Comparison of ENCODE assay signal across 6 cellular contexts in the genomic region with DNA sequence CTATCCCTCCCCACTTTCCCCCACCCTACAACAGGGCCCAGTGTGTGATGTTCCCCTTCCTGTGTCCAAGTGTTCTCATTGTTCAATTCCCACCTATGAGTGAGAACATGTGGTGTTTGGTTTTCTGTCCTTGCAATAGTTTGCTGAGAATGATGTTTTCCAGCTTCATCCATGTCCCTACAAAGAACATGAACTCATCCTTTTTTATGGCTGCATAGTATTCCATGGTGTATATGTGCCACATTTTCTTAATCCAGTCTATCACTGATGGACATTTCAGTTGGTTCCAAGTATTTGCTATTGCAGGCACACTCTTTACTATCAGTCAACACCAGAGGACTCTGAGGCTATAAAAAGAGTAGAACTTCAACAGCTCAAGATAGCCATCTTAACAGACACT. TPM values are rescaled to one million over a fixed set of nuclear protein-coding genes. Genes with fewer than 3 reads are reported as not detected.
DNase-seq lines count a peak whose midpoint lies in the region; ATAC-seq, FAIRE-seq and TF ChIP-seq lines count a peak whose summit lies in the region.
"Not testable (repeated sequence)": the region's sequence is repeated elsewhere in the genome, so short reads cannot be mapped to it uniquely, and the experiment has no call there.

No MANE protein-coding gene starts in this region.

- POLR2A ChIA-PET in CD4-positive, alpha-beta T cell (lab: Charles Lee), result interaction anchor here (0.6 to 3.9 kb wide), 2 partner anchors 16 to 20 kb away, joined by 3 to 74 read pairs; no protein-coding TSS in a partner anchor
- POLR2A ChIA-PET in HEK293 (lab: Yijun Ruan, JAX); K562 (lab: Yijun Ruan, JAX): not testable (repeated sequence)
- POLR2A ChIA-PET in T-cell (lab: Charles Lee), result interaction anchor here in 1 of 2 donors (0.7 kb wide), 1 partner anchor 909 kb away, joined by 3 read pairs; no protein-coding TSS in a partner anchor

- not testable (repeated sequence) for TF ChIP-seq CTCF in CD4-positive, alpha-beta T cell (IDR thresholded peaks at IDR 0.05); HEK293 (tag by site-specific recombination; IDR thresholded peaks at IDR 0.05); K562 (IDR thresholded peaks at IDR 0.05 in 2 of 3, conservative IDR thresholded peaks at IDR 0.05 in 1 of 3; ENCODE audit: insufficient read depth in 2 of 3, low read depth in 1 of 3, low read length in 3 of 3); osteoblast (IDR thresholded peaks at IDR 0.05; ENCODE audit: extremely low read depth, low read depth, low read length)

- not testable (repeated sequence) for DNase-seq in CD4-positive, CD25-positive, alpha-beta regulatory T cell; CD4-positive, alpha-beta T cell; T-cell; K562 (ENCODE audit: extremely low read depth in 1 of 4, low spot score in 3 of 4)
- DNase-seq in osteoblast (ENCODE audit: insufficient read length, low spot score, missing footprints), result peak; percentile 4

- H3K4me3 ChIP-seq in CD4-positive, CD25-positive, alpha-beta regulatory T cell (ENCODE audit: low read depth, low read length); HEK293 (ENCODE audit: low read depth, low read length); K562; osteoblast (ENCODE audit: insufficient read depth, low read length): not testable (repeated sequence)

- TF ChIP-seq RAD21 in K562 (CRISPR knock-in tag; conservative IDR thresholded peaks at IDR 0.05 in 1 of 2, IDR thresholded peaks at IDR 0.05 in 1 of 2), result not testable (repeated sequence)

- ATAC-seq in CD4-positive, CD25-positive, alpha-beta regulatory T cell (ENCODE audit: low read depth in 2 of 2); CD4-positive, alpha-beta T cell (ENCODE audit: poor library complexity); T-cell (replicated peaks in 1 of 4); K562: not testable (repeated sequence)

- H3K4me1 ChIP-seq in CD4-positive, CD25-positive, alpha-beta regulatory T cell (ENCODE audit: control insufficient read depth, insufficient read depth, low read length, poor library complexity, severe bottlenecking), result peaks cover 13% of the 10 kb centered on the region
- not testable (repeated sequence) for H3K4me1 ChIP-seq in HEK293 (ENCODE audit: control insufficient read depth, insufficient read depth, low read length); K562 (replicated peaks in 1 of 2; ENCODE audit: control insufficient read depth in 2 of 2, insufficient read depth in 2 of 2, low read length in 2 of 2); osteoblast (ENCODE audit: insufficient read depth, low read length)

- H3K36me3 ChIP-seq in CD4-positive, CD25-positive, alpha-beta regulatory T cell (ENCODE audit: control insufficient read depth, insufficient read depth, low read length); HEK293 (ENCODE audit: control insufficient read depth in 2 of 2, insufficient read depth in 1 of 2, low read length in 2 of 2); K562 (ENCODE audit: control insufficient read depth, insufficient read depth, low read length); osteoblast (ENCODE audit: insufficient read depth, low read length): not testable (repeated sequence)

- not testable (repeated sequence) for TF ChIP-seq EP300 in K562 (IDR thresholded peaks at IDR 0.05; ENCODE audit: low read length)

- peak overlapping the region in 2 of 3 donors; percentile 65 to 96 for H3K27ac Mint-ChIP-seq in CD4-positive, CD25-positive, alpha-beta regulatory T cell
- peak overlapping the region; percentile 91 for H3K27ac Mint-ChIP-seq in CD4-positive, alpha-beta T cell
- peak overlapping the region; percentile 11 to 43 for H3K27ac Mint-ChIP-seq in T-cell

- BruUV-seq in K562 (replicated peaks; lab: Mats Ljungman, UMichigan), result not testable (repeated sequence)

- H3K9ac ChIP-seq in K562 (ENCODE audit: insufficient read depth in 1 of 2, low read depth in 2 of 2, low read length in 2 of 2), result not testable (repeated sequence)

- H3K27ac ChIP-seq in CD4-positive, CD25-positive, alpha-beta regulatory T cell (ENCODE audit: insufficient read depth, low read length, poor library complexity, severe bottlenecking); CD4-positive, alpha-beta T cell (ENCODE audit: low read depth, low read length); HEK293 (ENCODE audit: extremely low read depth, low read depth, low read length); K562 (ENCODE audit: extremely low read depth, low read depth, low read length); osteoblast (ENCODE audit: low read depth, low read length): not testable (repeated sequence)

- not testable (repeated sequence) for H3K36me3 Mint-ChIP-seq in CD4-positive, CD25-positive, alpha-beta regulatory T cell; T-cell
- peaks cover 11% of the 10 kb centered on the region for H3K36me3 Mint-ChIP-seq in CD4-positive, alpha-beta T cell (ENCODE audit: low read depth)

- H3K4me2 ChIP-seq in K562 (ENCODE audit: insufficient read depth, low read length); osteoblast (ENCODE audit: insufficient read depth, low read length): not testable (repeated sequence)

- TF ChIP-seq POLR2A in K562 (conservative IDR thresholded peaks at IDR 0.05), result not testable (repeated sequence)

- intact Hi-C loops in CD4-positive, alpha-beta T cell (cut with DNase I, micrococcal nuclease), result loop anchor here (5.0 to 10.0 kb wide), 7 partner anchors 34 to 1489 kb away; partner anchors contain the start of genes FAM135A (in 2 of the 2), SDHAF4 (in 2 of the 2), OGFRL1 (in 1 of the 2) and SMAP1 (in 1 of the 2)
- intact Hi-C loops in K562 (cut with micrococcal nuclease), result loop anchor here (5.0 kb wide), 1 partner anchor 61 kb away; no protein-coding TSS in a partner anchor

- H2AFZ ChIP-seq in K562 (ENCODE audit: low read depth, low read length); osteoblast (ENCODE audit: low read length): not testable (repeated sequence)

- FAIRE-seq in K562 (lab: Jason Lieb, UNC), result not testable (repeated sequence)

- H3K9me3 Mint-ChIP-seq in CD4-positive, CD25-positive, alpha-beta regulatory T cell; CD4-positive, alpha-beta T cell; T-cell: not testable (repeated sequence)

- H3K27me3 ChIP-seq in CD4-positive, CD25-positive, alpha-beta regulatory T cell (ENCODE audit: control insufficient read depth, insufficient read depth, low read length); CD4-positive, alpha-beta T cell (ENCODE audit: control insufficient read depth, insufficient read depth, low read length); K562 (ENCODE audit: control insufficient read depth in 2 of 2, insufficient read depth in 2 of 2, low read length in 2 of 2); osteoblast (ENCODE audit: insufficient read depth, low read length): not testable (repeated sequence)

- not testable (repeated sequence) for H3K9me1 ChIP-seq in K562 (ENCODE audit: control insufficient read depth, insufficient read depth, low read length)

- CTCF ChIA-PET in CD4-positive, alpha-beta T cell (lab: Charles Lee); K562 (lab: Yijun Ruan, JAX; ENCODE audit: low intra/inter-chr PET ratio): not testable (repeated sequence)
- CTCF ChIA-PET in HEK293 (lab: Yijun Ruan, JAX), result interaction anchor here (0.6 kb wide), 1 partner anchor 64 kb away, joined by 3 read pairs; no protein-coding TSS in a partner anchor
- CTCF ChIA-PET in T-cell (lab: Charles Lee), result interaction anchor here in 1 of 2 donors (1.1 kb wide), 1 partner anchor 39 kb away, joined by 3 read pairs; no protein-coding TSS in a partner anchor

- H3K4me3 Mint-ChIP-seq in CD4-positive, CD25-positive, alpha-beta regulatory T cell; CD4-positive, alpha-beta T cell; T-cell: not testable (repeated sequence)

- not testable (repeated sequence) for H4K20me1 ChIP-seq in K562 (replicated peaks; ENCODE audit: control insufficient read depth, insufficient read depth, low read length); osteoblast (ENCODE audit: insufficient read depth, low read length)

- H3K4me1 Mint-ChIP-seq in CD4-positive, CD25-positive, alpha-beta regulatory T cell, result peaks cover 13 to 37% (median 30%) of the 10 kb centered on the region in 4 donors
- peaks cover 40% of the 10 kb centered on the region for H3K4me1 Mint-ChIP-seq in CD4-positive, alpha-beta T cell (ENCODE audit: low read depth)
- peaks cover 32 to 34% (median 34%) of the 10 kb centered on the region in 3 donors for H3K4me1 Mint-ChIP-seq in T-cell

- H3K9me3 ChIP-seq in CD4-positive, CD25-positive, alpha-beta regulatory T cell (ENCODE audit: control insufficient read depth in 2 of 2, low read length in 2 of 2); CD4-positive, alpha-beta T cell (ENCODE audit: control insufficient read depth, low read length); HEK293 (ENCODE audit: control insufficient read depth, insufficient read depth, low read depth, low read length); K562 (replicated peaks; ENCODE audit: control insufficient read depth, insufficient read depth, low read depth, low read length); osteoblast (ENCODE audit: low read depth, low read length): not testable (repeated sequence)

- H3K79me2 ChIP-seq in K562 (ENCODE audit: control insufficient read depth, insufficient read depth, low read length) (peaks cover 28% of the 10 kb centered on the region), osteoblast (ENCODE audit: insufficient read depth, low read length) (peaks cover 29% of the 10 kb centered on the region)

- in situ Hi-C loops in K562 (cut with MboI), result not testable (repeated sequence)

- H3K27me3 Mint-ChIP-seq in CD4-positive, CD25-positive, alpha-beta regulatory T cell; CD4-positive, alpha-beta T cell; T-cell: not testable (repeated sequence)

RNA-seq across cellular contexts. Expression of gene LMBRD1, which starts 2.0 kb away (rescaled TPM):
- 40.8 TPM for total RNA-seq in CD4-positive, CD25-positive, alpha-beta regulatory T cell
- 10 to 100 TPM; 57.1 to 67.2 (median 59.8) TPM for polyA plus RNA-seq in CD4-positive, CD25-positive, alpha-beta regulatory T cell
- 10 to 100 TPM; 40.3 to 42.0 TPM for total RNA-seq in CD4-positive, alpha-beta T cell
- 10 to 100 TPM; 37.1 to 41.5 (median 37.7) TPM for total RNA-seq in T-cell
- total RNA-seq in K562 (2011; cell fraction: chromatin; rRNA removed; ENCODE audit: low replicate concordance), result 17.8 and 55.4 TPM in 2 replicates
- total RNA-seq in K562 (2011; cell fraction: nucleolus; rRNA removed), result 22.0 and 25.8 TPM in 2 replicates
- total RNA-seq in K562 (2011; cell fraction: nucleoplasm; rRNA removed), result 39.2 and 40.0 TPM in 2 replicates
- total RNA-seq in K562 (2014; rRNA removed), result 14.0 and 16.2 TPM in 2 replicates
- total RNA-seq in K562 (2014; rRNA removed; fragmentation: Illumina TruSeq; extraction: Trizol), result 32.8 and 36.2 TPM in 2 replicates
- total RNA-seq in K562 (2015; rRNA removed; fragmentation: Illumina TruSeq; extraction: Trizol), result 24.6 and 26.5 TPM in 2 replicates
- 19.5 and 21.4 TPM in 2 replicates for total RNA-seq in K562 (2021)
- polyA plus RNA-seq in K562 (2011; rRNA removed), result 20.2 and 31.2 TPM in 2 replicates
- polyA plus RNA-seq in K562 (2011; cell fraction: cytosol; rRNA removed), result 4.2 and 13.3 TPM in 2 replicates
- polyA plus RNA-seq in K562 (2011; cell fraction: nucleus; rRNA removed), result 7.4 and 11.4 TPM in 2 replicates
- 19.7 and 22.0 TPM in 2 replicates for polyA plus RNA-seq in K562 (2012)
- 21.1 and 24.0 TPM in 2 replicates for polyA plus RNA-seq in K562 (2014; fragmentation: Illumina TruSeq; extraction: Trizol)
- polyA plus RNA-seq in K562 (2014; fragmentation: Nextera tagmentation; extraction: Ambion mirVana), result 10 to 100 TPM; 64.3 to 85.2 TPM
- 21.3 and 22.2 TPM in 2 replicates for polyA plus RNA-seq in K562 (2014; rRNA removed)
- 27.8 and 29.0 TPM in 2 replicates for polyA minus RNA-seq in K562 (2011; rRNA and poly(A)+ RNA removed)
- polyA minus RNA-seq in K562 (2011; cell fraction: cytosol; rRNA and poly(A)+ RNA removed), result 6.0 and 10.0 TPM in 2 replicates
- polyA minus RNA-seq in K562 (2011; cell fraction: nucleus; rRNA and poly(A)+ RNA removed), result 26.8 and 38.5 TPM in 2 replicates
- 36.2 and 36.8 TPM in 2 replicates for total RNA-seq in osteoblast

Comparison
In these comparisons a context has a peak if more than half of its experiments do, and no peak if none do; other contexts are left out.
1. H3K27ac Mint-ChIP-seq: peak in every context shown above with its lines; median percentile 91 in CD4-positive, alpha-beta T cell; 80 in CD4-positive, CD25-positive, alpha-beta regulatory T cell; 27 in T-cell.